9 cellular contexts compared by ENCODE assay signal in genomic region chr3:22959593-22959992, GRCh38.
DNase-seq lines count a peak whose midpoint lies in the region; ATAC-seq and TF ChIP-seq lines count a peak whose summit lies in the region.
"Had no signal": no experiment of that assay in that cellular context is flagged by ENCODE, and none has a peak within 500 bp of the region (broad histone marks: within the 10 kb centered on the region; RNA-seq: fewer than 3 reads in every experiment).

No MANE protein-coding gene starts in this region.

- H3K4me3 ChIP-seq in uterus: no peak overlapping the region
- H3K4me3 ChIP-seq in H7 (ENCODE audit: insufficient read depth, low read depth, low read length): no peak overlapping the region
- H3K4me3 ChIP-seq: body of pancreas had no signal

- H3K36me3 ChIP-seq in uterus: no peaks in the 10 kb centered on the region
- H3K36me3 ChIP-seq in H7 (replicated peaks; ENCODE audit: control insufficient read depth, insufficient read depth, low read length): no peaks in the 10 kb centered on the region

- H3K27me3 ChIP-seq in uterus: no peaks in the 10 kb centered on the region
- H3K27me3 ChIP-seq in H7 (ENCODE audit: control insufficient read depth, insufficient read depth, low read length): no peaks in the 10 kb centered on the region
- H3K27me3 ChIP-seq: body of pancreas had no signal

- H3K4me1 ChIP-seq in uterus: no peaks in the 10 kb centered on the region

- ATAC-seq in GM19324 (IDR thresholded peaks at IDR 0.05; ENCODE audit: low FRiP score, unreplicated experiment): peak; percentile 85
- ATAC-seq in HG02763 (IDR thresholded peaks at IDR 0.05; ENCODE audit: unreplicated experiment): peak; percentile 98
- ATAC-seq in HG03521 (IDR thresholded peaks at IDR 0.05; ENCODE audit: unreplicated experiment): peak; percentile 88

- DNase-seq in CD1c-positive myeloid dendritic cell (ENCODE audit: extremely low spot score): peak; percentile 63
- DNase-seq in uterus: no peak
- DNase-seq in H7: no peak
- DNase-seq in NCI-H226: no peak
- DNase-seq in Ammon's horn (ENCODE audit: low spot score): no peak

- no peak for TF ChIP-seq POLR2A in uterus (IDR thresholded peaks at IDR 0.05)

- no peaks in the 10 kb centered on the region for H3K9me3 ChIP-seq in uterus
- H3K9me3 ChIP-seq: body of pancreas had no signal

- no peak overlapping the region for H3K27ac ChIP-seq in uterus
- H3K27ac ChIP-seq: body of pancreas had no signal

- TF ChIP-seq CTCF in uterus (IDR thresholded peaks at IDR 0.05): no peak

- intact Hi-C loops in uterus (cut with DNase I; ENCODE audit: low total_unique reads): no loop called here
